ENCODE assay signal across 1 cellular context in the genomic region with DNA sequence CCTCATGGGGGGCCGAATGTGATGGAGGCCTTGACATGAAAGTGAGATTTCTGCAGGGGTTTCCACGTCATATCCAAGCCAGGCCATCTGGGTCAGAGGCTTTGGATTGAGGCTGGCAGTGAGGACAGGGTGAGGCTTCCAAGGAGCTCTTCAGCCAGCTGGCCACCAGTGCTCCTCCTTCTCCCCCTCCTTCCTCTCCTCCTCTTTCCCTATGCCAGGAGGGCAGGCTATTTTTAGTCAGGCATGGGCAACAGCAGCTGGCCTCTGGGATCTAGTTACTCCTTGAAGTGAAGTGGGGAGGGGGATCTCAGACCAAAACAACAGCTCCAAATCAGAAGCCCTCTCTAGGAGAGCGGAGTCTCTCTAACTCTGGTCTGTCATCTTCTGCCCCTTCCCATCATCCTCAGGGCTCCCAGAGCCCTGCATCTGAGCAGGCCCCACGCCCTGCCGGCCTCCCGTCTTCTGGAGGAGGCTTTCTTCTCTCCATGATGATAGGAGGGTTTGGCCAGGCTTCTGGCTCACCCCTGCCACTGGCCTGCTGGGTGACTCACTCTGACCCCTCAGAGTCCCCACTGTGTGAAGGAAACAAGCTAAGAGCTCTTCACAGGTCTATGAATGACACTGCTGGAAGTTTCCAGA.
TF ChIP-seq lines count a peak whose summit lies in the region.

No MANE protein-coding gene starts in this region.

TF ChIP-seq in H1, 55 proteins besides CTCF, POLR2A, EP300 and RAD21:
- TF ChIP-seq GABPA (IDR thresholded peaks at IDR 0.05; ENCODE audit: borderline replicate concordance, insufficient read depth, low read length) = no peak
- TF ChIP-seq, protein P1, sequence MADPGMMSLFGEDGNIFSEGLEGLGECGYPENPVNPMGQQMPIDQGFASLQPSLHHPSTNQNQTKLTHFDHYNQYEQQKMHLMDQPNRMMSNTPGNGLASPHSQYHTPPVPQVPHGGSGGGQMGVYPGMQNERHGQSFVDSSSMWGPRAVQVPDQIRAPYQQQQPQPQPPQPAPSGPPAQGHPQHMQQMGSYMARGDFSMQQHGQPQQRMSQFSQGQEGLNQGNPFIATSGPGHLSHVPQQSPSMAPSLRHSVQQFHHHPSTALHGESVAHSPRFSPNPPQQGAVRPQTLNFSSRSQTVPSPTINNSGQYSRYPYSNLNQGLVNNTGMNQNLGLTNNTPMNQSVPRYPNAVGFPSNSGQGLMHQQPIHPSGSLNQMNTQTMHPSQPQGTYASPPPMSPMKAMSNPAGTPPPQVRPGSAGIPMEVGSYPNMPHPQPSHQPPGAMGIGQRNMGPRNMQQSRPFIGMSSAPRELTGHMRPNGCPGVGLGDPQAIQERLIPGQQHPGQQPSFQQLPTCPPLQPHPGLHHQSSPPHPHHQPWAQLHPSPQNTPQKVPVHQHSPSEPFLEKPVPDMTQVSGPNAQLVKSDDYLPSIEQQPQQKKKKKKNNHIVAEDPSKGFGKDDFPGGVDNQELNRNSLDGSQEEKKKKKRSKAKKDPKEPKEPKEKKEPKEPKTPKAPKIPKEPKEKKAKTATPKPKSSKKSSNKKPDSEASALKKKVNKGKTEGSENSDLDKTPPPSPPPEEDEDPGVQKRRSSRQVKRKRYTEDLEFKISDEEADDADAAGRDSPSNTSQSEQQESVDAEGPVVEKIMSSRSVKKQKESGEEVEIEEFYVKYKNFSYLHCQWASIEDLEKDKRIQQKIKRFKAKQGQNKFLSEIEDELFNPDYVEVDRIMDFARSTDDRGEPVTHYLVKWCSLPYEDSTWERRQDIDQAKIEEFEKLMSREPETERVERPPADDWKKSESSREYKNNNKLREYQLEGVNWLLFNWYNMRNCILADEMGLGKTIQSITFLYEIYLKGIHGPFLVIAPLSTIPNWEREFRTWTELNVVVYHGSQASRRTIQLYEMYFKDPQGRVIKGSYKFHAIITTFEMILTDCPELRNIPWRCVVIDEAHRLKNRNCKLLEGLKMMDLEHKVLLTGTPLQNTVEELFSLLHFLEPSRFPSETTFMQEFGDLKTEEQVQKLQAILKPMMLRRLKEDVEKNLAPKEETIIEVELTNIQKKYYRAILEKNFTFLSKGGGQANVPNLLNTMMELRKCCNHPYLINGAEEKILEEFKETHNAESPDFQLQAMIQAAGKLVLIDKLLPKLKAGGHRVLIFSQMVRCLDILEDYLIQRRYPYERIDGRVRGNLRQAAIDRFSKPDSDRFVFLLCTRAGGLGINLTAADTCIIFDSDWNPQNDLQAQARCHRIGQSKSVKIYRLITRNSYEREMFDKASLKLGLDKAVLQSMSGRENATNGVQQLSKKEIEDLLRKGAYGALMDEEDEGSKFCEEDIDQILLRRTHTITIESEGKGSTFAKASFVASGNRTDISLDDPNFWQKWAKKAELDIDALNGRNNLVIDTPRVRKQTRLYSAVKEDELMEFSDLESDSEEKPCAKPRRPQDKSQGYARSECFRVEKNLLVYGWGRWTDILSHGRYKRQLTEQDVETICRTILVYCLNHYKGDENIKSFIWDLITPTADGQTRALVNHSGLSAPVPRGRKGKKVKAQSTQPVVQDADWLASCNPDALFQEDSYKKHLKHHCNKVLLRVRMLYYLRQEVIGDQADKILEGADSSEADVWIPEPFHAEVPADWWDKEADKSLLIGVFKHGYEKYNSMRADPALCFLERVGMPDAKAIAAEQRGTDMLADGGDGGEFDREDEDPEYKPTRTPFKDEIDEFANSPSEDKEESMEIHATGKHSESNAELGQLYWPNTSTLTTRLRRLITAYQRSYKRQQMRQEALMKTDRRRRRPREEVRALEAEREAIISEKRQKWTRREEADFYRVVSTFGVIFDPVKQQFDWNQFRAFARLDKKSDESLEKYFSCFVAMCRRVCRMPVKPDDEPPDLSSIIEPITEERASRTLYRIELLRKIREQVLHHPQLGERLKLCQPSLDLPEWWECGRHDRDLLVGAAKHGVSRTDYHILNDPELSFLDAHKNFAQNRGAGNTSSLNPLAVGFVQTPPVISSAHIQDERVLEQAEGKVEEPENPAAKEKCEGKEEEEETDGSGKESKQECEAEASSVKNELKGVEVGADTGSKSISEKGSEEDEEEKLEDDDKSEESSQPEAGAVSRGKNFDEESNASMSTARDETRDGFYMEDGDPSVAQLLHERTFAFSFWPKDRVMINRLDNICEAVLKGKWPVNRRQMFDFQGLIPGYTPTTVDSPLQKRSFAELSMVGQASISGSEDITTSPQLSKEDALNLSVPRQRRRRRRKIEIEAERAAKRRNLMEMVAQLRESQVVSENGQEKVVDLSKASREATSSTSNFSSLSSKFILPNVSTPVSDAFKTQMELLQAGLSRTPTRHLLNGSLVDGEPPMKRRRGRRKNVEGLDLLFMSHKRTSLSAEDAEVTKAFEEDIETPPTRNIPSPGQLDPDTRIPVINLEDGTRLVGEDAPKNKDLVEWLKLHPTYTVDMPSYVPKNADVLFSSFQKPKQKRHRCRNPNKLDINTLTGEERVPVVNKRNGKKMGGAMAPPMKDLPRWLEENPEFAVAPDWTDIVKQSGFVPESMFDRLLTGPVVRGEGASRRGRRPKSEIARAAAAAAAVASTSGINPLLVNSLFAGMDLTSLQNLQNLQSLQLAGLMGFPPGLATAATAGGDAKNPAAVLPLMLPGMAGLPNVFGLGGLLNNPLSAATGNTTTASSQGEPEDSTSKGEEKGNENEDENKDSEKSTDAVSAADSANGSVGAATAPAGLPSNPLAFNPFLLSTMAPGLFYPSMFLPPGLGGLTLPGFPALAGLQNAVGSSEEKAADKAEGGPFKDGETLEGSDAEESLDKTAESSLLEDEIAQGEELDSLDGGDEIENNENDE (IDR thresholded peaks at IDR 0.05; ENCODE audit: insufficient replicate concordance, low read length) = no peak
- no peak for TF ChIP-seq TAF1 (IDR thresholded peaks at IDR 0.05; ENCODE audit: low read depth, low read length)
- TF ChIP-seq, protein P2, sequence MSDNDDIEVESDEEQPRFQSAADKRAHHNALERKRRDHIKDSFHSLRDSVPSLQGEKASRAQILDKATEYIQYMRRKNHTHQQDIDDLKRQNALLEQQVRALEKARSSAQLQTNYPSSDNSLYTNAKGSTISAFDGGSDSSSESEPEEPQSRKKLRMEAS (IDR thresholded peaks at IDR 0.05) = no peak
- TF ChIP-seq PHF8 (conservative IDR thresholded peaks at IDR 0.05; ENCODE audit: low read depth, low read length) = no peak
- TF ChIP-seq YY1 (IDR thresholded peaks at IDR 0.05; ENCODE audit: low read depth, low read length) = no peak
- TF ChIP-seq, protein P3, sequence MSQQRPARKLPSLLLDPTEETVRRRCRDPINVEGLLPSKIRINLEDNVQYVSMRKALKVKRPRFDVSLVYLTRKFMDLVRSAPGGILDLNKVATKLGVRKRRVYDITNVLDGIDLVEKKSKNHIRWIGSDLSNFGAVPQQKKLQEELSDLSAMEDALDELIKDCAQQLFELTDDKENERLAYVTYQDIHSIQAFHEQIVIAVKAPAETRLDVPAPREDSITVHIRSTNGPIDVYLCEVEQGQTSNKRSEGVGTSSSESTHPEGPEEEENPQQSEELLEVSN (IDR thresholded peaks at IDR 0.05) = no peak
- TF ChIP-seq SRF (IDR thresholded peaks at IDR 0.05; ENCODE audit: low read depth, low read length) = no peak
- TF ChIP-seq ZNF274 (IDR thresholded peaks at IDR 0.05; ENCODE audit: borderline replicate concordance, extremely low read depth, low read length) = no peak
- TF ChIP-seq BCL11A (IDR thresholded peaks at IDR 0.05; ENCODE audit: low read depth in 2 of 2, low read length in 2 of 2) = no peak
- TF ChIP-seq SP1 (IDR thresholded peaks at IDR 0.05; ENCODE audit: low read depth, low read length) = no peak
- no peak for TF ChIP-seq EZH2 (IDR thresholded peaks at IDR 0.05; ENCODE audit: low read depth, low read length, severe bottlenecking)
- no peak for TF ChIP-seq CHD2 (IDR thresholded peaks at IDR 0.05; ENCODE audit: low read length)
- TF ChIP-seq TCF12 (IDR thresholded peaks at IDR 0.05; ENCODE audit: low read depth, low read length) = no peak
- no peak for TF ChIP-seq KDM5A (IDR thresholded peaks at IDR 0.05; ENCODE audit: low read length)
- no peak for TF ChIP-seq RBBP5 (IDR thresholded peaks at IDR 0.05; ENCODE audit: borderline replicate concordance, low read depth, low read length)
